ENCODE assay signal across 8 cellular contexts in genomic region chr13:73000027-73000674, GRCh38. TPM values are rescaled to one million over a fixed set of nuclear protein-coding genes. Genes with fewer than 3 reads are reported as not detected.
DNase-seq lines count a peak whose midpoint lies in the region; ATAC-seq, FAIRE-seq and TF ChIP-seq lines count a peak whose summit lies in the region.

No MANE protein-coding gene starts in this region.

- intact Hi-C loops in ascending aorta (cut with DNase I), result no loop called here
- intact Hi-C loops in CD4-positive, alpha-beta memory T cell (cut with micrococcal nuclease), result no loop called here

- CTCF ChIA-PET in CD4-positive, alpha-beta memory T cell (lab: Charles Lee; ENCODE audit: partially characterized antibody), result no interaction called here

- H4K20me1 ChIP-seq in astrocyte (ENCODE audit: insufficient read depth, low read length), result no peaks in the 10 kb centered on the region

- no peak overlapping the region for H3K27ac ChIP-seq in astrocyte (ENCODE audit: low read depth, low read length)
- no peak overlapping the region for H3K27ac ChIP-seq in ascending aorta
- no peak overlapping the region for H3K27ac ChIP-seq in CD4-positive, alpha-beta memory T cell (ENCODE audit: low read depth, low read length)

- no peaks in the 10 kb centered on the region for H3K79me2 ChIP-seq in astrocyte (ENCODE audit: insufficient read depth, low read length)

- POLR2A ChIA-PET in CD4-positive, alpha-beta memory T cell (lab: Charles Lee; ENCODE audit: partially characterized antibody), result no interaction called here

- no peaks in the 10 kb centered on the region for H3K27me3 ChIP-seq in astrocyte (ENCODE audit: insufficient read depth, low read length)
- no peaks in the 10 kb centered on the region for H3K27me3 ChIP-seq in ascending aorta
- no peaks in the 10 kb centered on the region for H3K27me3 ChIP-seq in CD4-positive, alpha-beta memory T cell (ENCODE audit: insufficient read depth, low read length)

- H3K27ac Mint-ChIP-seq in astrocyte (ENCODE audit: unreplicated experiment), result peak overlapping the region; percentile 54
- peak overlapping the region in 1 of 7 donors; percentile 13 for H3K27ac Mint-ChIP-seq in CD4-positive, alpha-beta memory T cell

- no peaks in the 10 kb centered on the region for H3K4me1 ChIP-seq in astrocyte (ENCODE audit: insufficient read depth, low read length)
- H3K4me1 ChIP-seq in ascending aorta, result no peaks in the 10 kb centered on the region
- no peaks in the 10 kb centered on the region for H3K4me1 ChIP-seq in CD4-positive, alpha-beta memory T cell (ENCODE audit: insufficient read depth, low read length)

- no peak overlapping the region for H2AFZ ChIP-seq in astrocyte (ENCODE audit: low read depth, low read length)

- in situ Hi-C loops in KBM-7 (cut with MboI; ENCODE audit: low pct_unique_long_range_greater_than_20kb, low sequenced_read_pairs), result no loop called here

- no peaks in the 10 kb centered on the region for H3K9me3 Mint-ChIP-seq in astrocyte (ENCODE audit: unreplicated experiment)
- H3K9me3 Mint-ChIP-seq in CD4-positive, alpha-beta memory T cell, result no peaks in the 10 kb centered on the region

- no peak overlapping the region for H3K9ac ChIP-seq in astrocyte (ENCODE audit: low read length)

- ATAC-seq in GM21423 (IDR thresholded peaks at IDR 0.05; ENCODE audit: unreplicated experiment), result peak; percentile 84
- ATAC-seq in stimulated activated naive CD8-positive, alpha-beta T cell treated with anti-CD3 and anti-CD28 coated beads, Interleukin-15, Interleukin-2, amounts not matched to agents 100 U/mL and 50 U/mL, for 24 hours, result peak; percentile 73

- FAIRE-seq in astrocyte (lab: Jason Lieb, UNC) (no peak), urothelium cell line (lab: Jason Lieb, UNC) (no peak)

- H3K4me3 Mint-ChIP-seq in astrocyte (ENCODE audit: unreplicated experiment), result no peak overlapping the region
- no peak overlapping the region for H3K4me3 Mint-ChIP-seq in CD4-positive, alpha-beta memory T cell

- no peak for TF ChIP-seq CTCF in GM12864 (IDR thresholded peaks at IDR 0.05; ENCODE audit: low read depth, low read length, missing control alignments)
- TF ChIP-seq CTCF in astrocyte (IDR thresholded peaks at IDR 0.05; ENCODE audit: insufficient read depth, low read depth, low read length), result no peak
- no peak for TF ChIP-seq CTCF in ascending aorta (IDR thresholded peaks at IDR 0.05)

- H3K9me3 ChIP-seq in astrocyte (ENCODE audit: insufficient read depth, low read depth, low read length) (no peaks in the 10 kb centered on the region), ascending aorta (no peaks in the 10 kb centered on the region)
- no peaks in the 10 kb centered on the region for H3K9me3 ChIP-seq in CD4-positive, alpha-beta memory T cell (ENCODE audit: control insufficient read depth in 1 of 2, low read length in 2 of 2)

- H3K36me3 ChIP-seq in astrocyte (ENCODE audit: insufficient read depth, low read length), result peaks cover 2% of the 10 kb centered on the region
- peaks cover 0 to 19% of the 10 kb centered on the region in 2 donors for H3K36me3 ChIP-seq in ascending aorta
- peaks cover 5% of the 10 kb centered on the region for H3K36me3 ChIP-seq in CD4-positive, alpha-beta memory T cell (ENCODE audit: insufficient read depth, low read length)

- H3K4me2 ChIP-seq in astrocyte (ENCODE audit: low read length), result peak overlapping the region; percentile 7

- H3K36me3 Mint-ChIP-seq in astrocyte (ENCODE audit: low read depth, unreplicated experiment), result peaks cover 5% of the 10 kb centered on the region
- peaks cover 24 to 29% of the 10 kb centered on the region in 2 donors for H3K36me3 Mint-ChIP-seq in CD4-positive, alpha-beta memory T cell

- DNase-seq in GM12864 (ENCODE audit: low read depth), result peak; percentile 5
- peak; percentile 57 for DNase-seq in KBM-7
- peak; percentile 64 for DNase-seq in astrocyte (ENCODE audit: low read depth)
- no peak for DNase-seq in stimulated activated naive CD8-positive, alpha-beta T cell treated with anti-CD3 and anti-CD28 coated beads, Interleukin-15, Interleukin-2, amounts not matched to agents 100 U/mL and 50 U/mL, for 24 hours
- no peak for DNase-seq in ascending aorta (ENCODE audit: low spot score in 2 of 2)
- DNase-seq in CD4-positive, alpha-beta memory T cell, result no peak
- no peak for DNase-seq in urothelium cell line (ENCODE audit: low spot score)

- no peaks in the 10 kb centered on the region for H3K27me3 Mint-ChIP-seq in astrocyte (ENCODE audit: low read depth, unreplicated experiment)
- H3K27me3 Mint-ChIP-seq in CD4-positive, alpha-beta memory T cell, result no peaks in the 10 kb centered on the region

- H3K4me3 ChIP-seq in GM12864 (ENCODE audit: low read depth, low read length) (no peak overlapping the region), astrocyte (ENCODE audit: insufficient read depth, low read depth, low read length) (no peak overlapping the region), ascending aorta (no peak overlapping the region)
- H3K4me3 ChIP-seq in CD4-positive, alpha-beta memory T cell (ENCODE audit: low read length in 2 of 2), result no peak overlapping the region

- peaks cover 4% of the 10 kb centered on the region for H3K4me1 Mint-ChIP-seq in astrocyte (ENCODE audit: low read depth, unreplicated experiment)
- peaks cover 0 to 2% (median 1%) of the 10 kb centered on the region in 4 donors for H3K4me1 Mint-ChIP-seq in CD4-positive, alpha-beta memory T cell

RNA-seq across cellular contexts. Expression of gene KLF5, which starts 58.7 kb away (rescaled TPM):
- 13.8 and 21.4 TPM in 2 replicates for total RNA-seq in astrocyte
- 1.3 TPM for total RNA-seq in ascending aorta
- total RNA-seq in CD4-positive, alpha-beta memory T cell, result 1 to 10 TPM; 5.0 to 5.4 TPM
- polyA plus RNA-seq in CD4-positive, alpha-beta memory T cell, result 1 to 10 TPM in 1 of 2 donors, under 1 TPM in 1; 0.83 to 3.3 TPM

Comparison
In these comparisons a context has a peak if more than half of its experiments do, and no peak if none do; other contexts are left out.
1. DNase-seq: peak in GM12864 (single experiment), KBM-7 (single experiment) and astrocyte (single experiment); none in stimulated activated naive CD8-positive, alpha-beta T cell treated with anti-CD3 and anti-CD28 coated beads, Interleukin-15, Interleukin-2, amounts not matched to agents 100 U/mL and 50 U/mL, for 24 hours (single experiment), ascending aorta (0 of 2), CD4-positive, alpha-beta memory T cell (0 of 5) and urothelium cell line (single experiment).